Comparison of ENCODE assay signal across 24 cellular contexts in the genomic region with DNA sequence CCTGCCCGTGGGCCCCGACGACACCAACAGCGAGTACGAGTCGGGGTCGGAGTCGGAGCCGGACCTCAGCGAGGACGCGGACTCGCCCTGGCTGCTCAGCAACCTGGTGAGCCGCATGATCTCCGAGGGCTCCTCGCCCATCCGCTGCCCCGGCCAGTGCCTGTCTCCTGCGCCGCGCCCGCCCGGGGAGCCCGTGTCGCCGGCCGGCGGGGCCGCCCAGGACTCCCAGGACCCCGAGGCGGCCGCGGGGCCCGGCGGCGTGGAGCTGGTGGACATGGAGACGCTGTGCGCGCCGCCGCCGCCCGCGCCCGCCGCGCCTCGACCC. TPM values are rescaled to one million over a fixed set of nuclear protein-coding genes. Genes with fewer than 3 reads are reported as not detected.
"Had no signal": no experiment of that assay in that cellular context is flagged by ENCODE, and none has a peak within 500 bp of the region (broad histone marks: within the 10 kb centered on the region; RNA-seq: fewer than 3 reads in every experiment).

No MANE protein-coding gene starts in this region.

- H3K4me3 Mint-ChIP-seq: activated CD8-positive, alpha-beta T cell treated with anti-CD3 and anti-CD28 coated beads, Interleukin-2, amount 10 ng/mL, durations not matched to agents 7 days and 5 days; activated naive CD4-positive, alpha-beta T cell treated with anti-CD3 and anti-CD28 coated beads for 36 hours; activated naive CD8-positive, alpha-beta T cell; activated T-cell treated with anti-CD3 and anti-CD28 coated beads, Interleukin-2, amount 50 U/mL, for 4 hours; brain; central memory CD8-positive, alpha-beta T cell; T-helper 1 cell treated with Interleukin-12 subunit alpha and Interleukin-12 subunit beta and Interleukin-4 antibody, amounts not matched to agents 30 μg/mL and 1 μg/mL, for 36 hours had no signal

- H3K4me3 ChIP-seq: SJSA1 had no signal

- H3K4me1 ChIP-seq: SJSA1 had no signal

- H3K9me3 ChIP-seq: SJSA1 had no signal

- H3K27ac ChIP-seq: SJSA1 had no signal

- H3K27me3 Mint-ChIP-seq: brain had no signal

- H3K36me3 Mint-ChIP-seq: activated naive CD8-positive, alpha-beta T cell had no signal

- ATAC-seq: activated CD4-positive, CD25-positive, alpha-beta regulatory T cell treated with anti-CD3 and anti-CD28 coated beads, Interleukin-2, amount 50 U/mL, for 24 hours; activated CD8-positive, alpha-beta T cell treated with anti-CD3 and anti-CD28 coated beads, Interleukin-2, amount 10 ng/mL, durations not matched to agents 7 days and 5 days; activated T-cell treated with anti-CD3 and anti-CD28 coated beads, Interleukin-2, amount 50 U/mL, for 4 hours; SK-N-SH treated with all-trans-retinoic acid at 6 μM for 48 hours had no signal

- H3K9me3 Mint-ChIP-seq: activated naive CD4-positive, alpha-beta T cell treated with anti-CD3 and anti-CD28 coated beads for 36 hours; activated T-cell treated with anti-CD3 and anti-CD28 coated beads, Interleukin-2, amount 50 U/mL, for 4 hours; central memory CD8-positive, alpha-beta T cell; T-helper 1 cell treated with Interleukin-12 subunit alpha and Interleukin-12 subunit beta and Interleukin-4 antibody, amounts not matched to agents 30 μg/mL and 1 μg/mL, for 36 hours had no signal

- H3K36me3 ChIP-seq: SJSA1 had no signal

- DNase-seq: activated CD4-positive, alpha-beta T cell treated with anti-CD3 and anti-CD28 coated beads for 48 hours; activated CD4-positive, alpha-beta T cell treated with anti-CD3 and anti-CD28 coated beads, Interleukin-2, amount 50 U/mL, for 4 hours; activated CD8-positive, alpha-beta T cell treated with anti-CD3 and anti-CD28 coated beads, Interleukin-2, amount 10 ng/mL, durations not matched to agents 7 days and 5 days; activated gamma-delta T cell; activated naive CD4-positive, alpha-beta T cell treated with anti-CD3 and anti-CD28 coated beads for 36 hours; activated T-cell treated with anti-CD3 and anti-CD28 coated beads, Interleukin-2, amount 50 U/mL, for 4 hours; amygdala; MM.1S; NCI-H1105; NCI-H1436; NCI-H187; NCI-H2081 treated with DMSO at 0.1 percent for 48 hours; NCI-H446; NCI-H524; SHP77; SW 1271 had no signal

- H3K27ac Mint-ChIP-seq: activated CD8-positive, alpha-beta T cell treated with anti-CD3 and anti-CD28 coated beads, Interleukin-2, amount 10 ng/mL, durations not matched to agents 7 days and 5 days; activated naive CD4-positive, alpha-beta T cell treated with anti-CD3 and anti-CD28 coated beads for 36 hours; activated naive CD8-positive, alpha-beta T cell; brain; T-helper 1 cell treated with Interleukin-12 subunit alpha and Interleukin-12 subunit beta and Interleukin-4 antibody, amounts not matched to agents 30 μg/mL and 1 μg/mL, for 36 hours had no signal

RNA-seq across cellular contexts. Expression of a gene that starts 41.5 kb away (rescaled TPM):
- total RNA-seq: activated CD8-positive, alpha-beta T cell treated with anti-CD3 and anti-CD28 coated beads, Interleukin-2, amount 10 ng/mL, durations not matched to agents 7 days and 5 days; activated T-cell treated with anti-CD3 and anti-CD28 coated beads, Interleukin-2, amount 50 U/mL, for 4 hours; astrocyte; SJSA1 had no signal
